18 cellular contexts compared by ENCODE assay signal in the genomic region with DNA sequence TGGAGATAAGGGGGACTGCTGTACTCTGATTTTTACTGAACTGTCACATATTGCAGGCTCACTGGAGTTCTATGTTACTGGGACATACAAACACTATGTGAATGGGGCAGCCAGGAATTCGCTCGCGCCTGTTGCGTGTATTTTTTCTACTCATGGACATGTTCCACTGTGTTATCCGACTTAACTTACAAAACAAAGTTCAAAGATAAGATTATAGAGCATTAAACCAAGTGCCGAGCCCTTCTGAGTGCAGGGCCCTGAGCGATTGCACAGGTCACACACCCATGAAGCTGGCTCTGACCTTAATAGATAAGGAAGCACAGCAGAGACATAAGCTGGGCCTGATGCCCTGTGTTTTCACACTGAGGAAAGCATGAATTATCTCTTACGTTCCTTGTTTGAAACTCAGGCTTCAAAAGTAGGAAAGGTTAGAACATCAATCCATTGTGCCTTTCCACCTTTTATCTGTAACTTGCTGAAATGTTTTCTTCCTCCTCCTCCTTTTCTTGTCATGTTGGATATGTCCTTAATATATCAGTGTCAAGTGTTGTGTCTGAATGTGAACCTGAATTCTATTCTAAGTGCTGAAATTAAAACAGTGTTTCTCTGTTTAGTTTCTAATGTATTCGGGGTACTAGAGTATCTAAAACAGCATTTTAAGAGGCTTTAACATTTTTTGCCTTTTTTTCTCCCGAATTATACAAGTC.
DNase-seq lines count a peak whose midpoint lies in the region; TF ChIP-seq lines count a peak whose summit lies in the region.
"Had no signal": no experiment of that assay in that cellular context is flagged by ENCODE, and none has a peak within 500 bp of the region (broad histone marks: within the 10 kb centered on the region; RNA-seq: fewer than 3 reads in every experiment).

No MANE protein-coding gene starts in this region.

- H3K9me3 ChIP-seq in OCI-LY1 (ENCODE audit: low read length) (no peaks in the 10 kb centered on the region), smooth muscle cell (replicated peaks; ENCODE audit: low read depth) (no peaks in the 10 kb centered on the region)
- H3K9me3 ChIP-seq: BLaER1 had no signal

- no peaks in the 10 kb centered on the region for H3K36me3 ChIP-seq in OCI-LY1 (ENCODE audit: insufficient read depth, low read length)
- no peaks in the 10 kb centered on the region for H3K36me3 ChIP-seq in brain microvascular endothelial cell (replicated peaks)
- no peaks in the 10 kb centered on the region for H3K36me3 ChIP-seq in smooth muscle cell (ENCODE audit: low read depth)
- H3K36me3 ChIP-seq: BLaER1 had no signal

- 52% methylated on average over 10 of the region's 10 CpGs for WGBS in smooth muscle cell (ENCODE audit: low lambda C conversion rate)

- H4K20me1 ChIP-seq in OCI-LY1 (ENCODE audit: insufficient read depth, low read length) (no peaks in the 10 kb centered on the region), smooth muscle cell (ENCODE audit: low read depth) (peaks cover 3% of the 10 kb centered on the region)

- H3K4me3 ChIP-seq in OCI-LY1 (ENCODE audit: low read depth, low read length, poor library complexity, severe bottlenecking) (no peak overlapping the region), brain microvascular endothelial cell (ENCODE audit: low read depth, low read length) (no peak overlapping the region), smooth muscle cell (no peak overlapping the region)
- H3K4me3 ChIP-seq: BLaER1 had no signal

- TF ChIP-seq CTCF in OCI-LY1 (IDR thresholded peaks at IDR 0.05; ENCODE audit: low read length) = no peak
- no peak for TF ChIP-seq CTCF in brain microvascular endothelial cell (IDR thresholded peaks at IDR 0.05; ENCODE audit: low read depth, low read length, missing control alignments)
- no peak for TF ChIP-seq CTCF in smooth muscle cell (IDR thresholded peaks at IDR 0.05; ENCODE audit: borderline replicate concordance, insufficient read depth, poor library complexity, severe bottlenecking)
- no peak for TF ChIP-seq CTCF in GM20000 (IDR thresholded peaks at IDR 0.05; ENCODE audit: extremely low read depth, missing control alignments)

- H3K27ac ChIP-seq in OCI-LY1 (ENCODE audit: low read depth, low read length, poor library complexity, severe bottlenecking) = peak overlapping the region; percentile 67
- H3K27ac ChIP-seq in brain microvascular endothelial cell = peak overlapping the region; percentile 56
- H3K27ac ChIP-seq in smooth muscle cell (ENCODE audit: low read depth) = peak overlapping the region; percentile 72
- H3K27ac ChIP-seq: BLaER1 had no signal

- no peaks in the 10 kb centered on the region for H3K27me3 ChIP-seq in OCI-LY1 (ENCODE audit: insufficient read depth, low read length)
- H3K27me3 ChIP-seq in brain microvascular endothelial cell (replicated peaks) = no peaks in the 10 kb centered on the region
- H3K27me3 ChIP-seq in smooth muscle cell (ENCODE audit: low read depth) = no peaks in the 10 kb centered on the region
- H3K27me3 ChIP-seq: BLaER1 had no signal

- no peaks in the 10 kb centered on the region for H3K9me2 ChIP-seq in OCI-LY1 (ENCODE audit: low read depth, low read length)

- H3K4me1 ChIP-seq in OCI-LY1 (ENCODE audit: insufficient read depth, low read length, severe bottlenecking) (peaks cover 44% of the 10 kb centered on the region), smooth muscle cell (ENCODE audit: low read depth) (peaks cover 3% of the 10 kb centered on the region)

- H3K4me2 ChIP-seq in OCI-LY1 (ENCODE audit: low read length) (peak overlapping the region; percentile 34; the same call in 1 of the 2 replicates), smooth muscle cell (peak overlapping the region; percentile 67)
- H3K4me2 ChIP-seq: BLaER1 had no signal

- H3F3A ChIP-seq in OCI-LY1 (ENCODE audit: insufficient read depth, low read length) (no peaks in the 10 kb centered on the region), smooth muscle cell (ENCODE audit: low read depth) (no peaks in the 10 kb centered on the region)

- in situ Hi-C loops in brain microvascular endothelial cell (cut with HindIII; ENCODE audit: low pct_ligation_motif_present, low sequenced_read_pairs) = no loop called here

- H2AFZ ChIP-seq in OCI-LY1 (ENCODE audit: low read length) (no peak overlapping the region), smooth muscle cell (ENCODE audit: low read depth) (no peak overlapping the region)

- DNase-seq in brain microvascular endothelial cell = peak; percentile 22
- DNase-seq in islet precursor cell = peak; percentile 69
- no peak for DNase-seq in smooth muscle cell (lab: John Stamatoyannopoulos, UW; ENCODE audit: unreplicated experiment)
- no peak for DNase-seq in MV-4-11 (lab: John Stamatoyannopoulos, UW)
- DNase-seq in GM20000 (ENCODE audit: low spot score) = no peak
- no peak for DNase-seq in mesenteric fat pad (ENCODE audit: low spot score)
- DNase-seq: activated CD4-positive, alpha-beta T cell treated with anti-CD3 and anti-CD28 coated beads for 36 hours; activated naive CD4-positive, alpha-beta T cell treated with anti-CD3 and anti-CD28 coated beads, Interleukin-2, amount 50 U/mL, for 16 hours; central memory CD4-positive, alpha-beta T cell; DMS53; naive B cell; NCI-H1930; NCI-H526; RPMI8226; stimulated activated naive B cell treated with anti-CD40 and anti-IgM and Interleukin-4, amounts not matched to agents 10 μg/mL and 1 μg/mL and 100 μg/mL, for 72 hours; T-helper 17 cell had no signal

- H3K79me2 ChIP-seq in OCI-LY1 (ENCODE audit: insufficient read depth, low read length) (peaks cover 81% of the 10 kb centered on the region), smooth muscle cell (ENCODE audit: low read depth) (peaks cover 4% of the 10 kb centered on the region)

- H3K9ac ChIP-seq in OCI-LY1 (ENCODE audit: low read length) (peak overlapping the region; percentile 43), smooth muscle cell (ENCODE audit: low read depth) (peak overlapping the region; percentile 29)
- H3K9ac ChIP-seq: BLaER1 had no signal

Comparison
In these comparisons a context has a peak if more than half of its experiments do, and no peak if none do; other contexts are left out.
1. DNase-seq: peak in brain microvascular endothelial cell (single experiment) and islet precursor cell (single experiment); none in smooth muscle cell (single experiment), MV-4-11 (single experiment), GM20000 (single experiment) and mesenteric fat pad (single experiment).
2. Peak in every context shown above with its lines, with median percentiles within 50 percentile points of each other: H3K27ac ChIP-seq.